13 cellular contexts compared by ENCODE assay signal in the genomic region with DNA sequence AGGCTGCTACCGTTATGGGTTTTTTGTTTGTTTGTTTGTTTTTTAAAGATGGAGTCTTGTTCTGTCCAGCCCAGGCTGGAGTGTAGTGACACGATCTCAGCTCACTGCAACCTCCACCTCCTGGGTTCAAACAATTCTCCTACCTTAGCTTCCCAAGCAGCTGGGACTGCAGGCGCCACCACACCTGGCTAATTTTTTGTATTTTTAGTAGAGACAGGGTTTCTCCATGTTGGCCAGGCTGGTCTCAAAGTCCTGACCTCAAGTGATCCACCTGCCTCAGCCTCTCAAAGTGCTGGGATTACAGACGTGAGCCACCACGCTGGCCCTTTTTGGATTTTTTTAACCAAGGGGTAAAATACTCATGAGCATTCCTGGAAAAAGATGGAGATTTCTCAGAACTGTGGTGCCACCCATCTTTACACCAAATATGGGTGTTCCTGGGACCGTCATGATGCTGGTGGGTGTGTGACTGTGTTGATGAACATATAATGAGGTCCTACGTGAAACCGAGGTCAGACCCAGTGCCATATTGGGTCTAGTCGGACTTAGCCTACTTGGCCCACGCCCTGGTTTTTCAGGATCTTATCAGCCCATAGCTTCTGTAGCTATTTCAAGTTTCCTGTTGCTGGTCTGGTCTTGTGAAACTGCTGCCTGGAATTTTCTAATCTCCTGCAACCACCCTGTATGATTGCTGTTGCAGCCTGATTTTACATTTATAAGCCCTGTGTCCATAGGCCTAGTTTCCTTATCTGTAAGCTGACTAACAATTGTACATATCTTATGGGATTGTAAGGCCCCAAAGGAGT. TPM values are rescaled to one million over a fixed set of nuclear protein-coding genes. Genes with fewer than 3 reads are reported as not detected.
A peak's percentile ranks its signal among the peaks of the same experiment; 100 is the strongest.
DNase-seq lines count a peak whose midpoint lies in the region; ATAC-seq lines count a peak whose summit lies in the region.
"Had no signal": no experiment of that assay in that cellular context is flagged by ENCODE, and none has a peak within 500 bp of the region (broad histone marks: within the 10 kb centered on the region; RNA-seq: fewer than 3 reads in every experiment).

No MANE protein-coding gene starts in this region.

- H3K36me3 ChIP-seq in BLaER1 = peaks cover 46% of the 10 kb centered on the region
- H3K36me3 ChIP-seq in SJCRH30 = peaks cover 22% of the 10 kb centered on the region

- H3K4me1 ChIP-seq in BLaER1 (peaks cover 46% of the 10 kb centered on the region), SJCRH30 (peaks cover 22% of the 10 kb centered on the region)

- peak overlapping the region in 4 of 8 donors; percentile 20 to 99 (median 34) for H3K4me3 Mint-ChIP-seq in naive B cell

- H3K27me3 Mint-ChIP-seq in naive B cell = no peaks in the 10 kb centered on the region

- H3K4me1 Mint-ChIP-seq in naive B cell = peaks cover 32 to 49% (median 32%) of the 10 kb centered on the region in 3 donors

- H4K20me1 ChIP-seq in BLaER1 = peaks cover 29% of the 10 kb centered on the region

- H3K4me3 ChIP-seq in BLaER1 (no peak overlapping the region), SJCRH30 (no peak overlapping the region)
- H3K4me3 ChIP-seq: skin epidermis had no signal

- H3K9ac ChIP-seq in BLaER1 = no peak overlapping the region

- no peaks in the 10 kb centered on the region for H3K27me3 ChIP-seq in BLaER1
- H3K27me3 ChIP-seq in SJCRH30 = no peaks in the 10 kb centered on the region

- peak overlapping the region; percentile 100 for H3K4me2 ChIP-seq in BLaER1

- peaks cover 12 to 20% of the 10 kb centered on the region in 2 donors for H3K36me3 Mint-ChIP-seq in naive B cell

- H3K27ac ChIP-seq in BLaER1 (peak overlapping the region; percentile 97; the same call in 1 of the 2 replicates), SJCRH30 (no peak overlapping the region)

- H3K27ac Mint-ChIP-seq in naive B cell = peak overlapping the region; percentile 69 to 100 (median 78)

- peaks cover 0 to 2% (median 0%) of the 10 kb centered on the region in 7 donors for H3K9me3 Mint-ChIP-seq in naive B cell

- peaks cover 21% of the 10 kb centered on the region for H3K9me3 ChIP-seq in BLaER1
- no peaks in the 10 kb centered on the region; the same call in 1 of the 2 replicates for H3K9me3 ChIP-seq in SJCRH30 (replicated peaks)

- no peak for ATAC-seq in naive B cell (ENCODE audit: low read depth in 2 of 2)
- no peak for ATAC-seq in GM21717 (IDR thresholded peaks at IDR 0.05; ENCODE audit: unreplicated experiment)
- ATAC-seq in HG03039 (IDR thresholded peaks at IDR 0.05; ENCODE audit: unreplicated experiment) = no peak
- ATAC-seq: HCT116 had no signal

- DNase-seq in NAMALWA (ENCODE audit: low spot score) = peak; percentile 39
- DNase-seq in cerebellar cortex (ENCODE audit: low spot score) = peak; percentile 28
- no peak for DNase-seq in naive B cell
- no peak for DNase-seq in GM19240 (ENCODE audit: insufficient read length, low spot score)
- DNase-seq in SJCRH30 = no peak
- DNase-seq: activated CD4-positive, alpha-beta T cell treated with anti-CD3 and anti-CD28 coated beads, Interleukin-2, amount 50 U/mL, for 4 hours; NCI-H1436 treated with DMSO at 0.1 percent for 48 hours had no signal

RNA-seq across cellular contexts. Expression of a gene that starts 6.2 kb away (rescaled TPM):
- 100 to 1,000 TPM in 5 of 6 donors, 10 to 100 TPM in 1; 98.9 to 436 (median 172) TPM for polyA plus RNA-seq in naive B cell (ENCODE audit: low read depth in 6 of 6)
- total RNA-seq in SJCRH30 (2014; rRNA removed; shearing (Covaris generic)) = 11.1 and 12.5 TPM in 2 replicates

RNA-seq across cellular contexts. Expression of a gene that starts 10.0 kb away (rescaled TPM):
- polyA plus RNA-seq in naive B cell (ENCODE audit: low read depth in 6 of 6) = 10 to 100 TPM in 1 of 6 donors, 1 to 10 TPM in 5; 4.4 to 15.3 (median 8.7) TPM
- total RNA-seq in SJCRH30 (2014; rRNA removed; shearing (Covaris generic)) = 19.3 and 26.6 TPM in 2 replicates

RNA-seq across cellular contexts. Expression of a gene that starts 20.1 kb away (rescaled TPM):
- polyA plus RNA-seq in naive B cell (ENCODE audit: low read depth in 6 of 6) = not detected
- not detected in 2 replicates for total RNA-seq in SJCRH30 (2014; rRNA removed; shearing (Covaris generic))
- total RNA-seq: Daoy had no signal

RNA-seq across cellular contexts. Expression of a gene that starts 21.7 kb away (rescaled TPM):
- 10 to 100 TPM; 48.8 to 90.6 (median 54.6) TPM for polyA plus RNA-seq in naive B cell (ENCODE audit: low read depth in 6 of 6)
- total RNA-seq in SJCRH30 (2014; rRNA removed; shearing (Covaris generic)) = 91.2 and 97.1 TPM in 2 replicates

RNA-seq across cellular contexts. Expression of a gene that starts 42.1 kb away (rescaled TPM):
- 1 to 10 TPM in 4 of 6 donors, under 1 TPM in 1, not detected in 1; 1.00 to 3.3 (median 1.4) TPM for polyA plus RNA-seq in naive B cell (ENCODE audit: low read depth in 6 of 6)
- not detected in 2 replicates for total RNA-seq in SJCRH30 (2014; rRNA removed; shearing (Covaris generic))

Comparison
In these comparisons a context has a peak if more than half of its experiments do, and no peak if none do; other contexts are left out.
1. DNase-seq: peak in NAMALWA (single experiment) and cerebellar cortex (single experiment); none in naive B cell (single experiment), GM19240 (single experiment) and SJCRH30 (0 of 2).